ENCODE assay signal across 8 cellular contexts in genomic region chr3:51966486-51966885, GRCh38. TPM values are rescaled to one million over a fixed set of nuclear protein-coding genes. Genes with fewer than 3 reads are reported as not detected.
A peak's percentile ranks its signal among the peaks of the same experiment; 100 is the strongest.
DNase-seq lines count a peak whose midpoint lies in the region; ATAC-seq and TF ChIP-seq lines count a peak whose summit lies in the region.

No MANE protein-coding gene starts in this region.

- DNase-seq in NCI-H526 (lab: John Stamatoyannopoulos, UW) (peak; percentile 10 to 62), NCI-H526 treated with DMSO at 0.1 percent for 48 hours (lab: John Stamatoyannopoulos, UW) (no peak), adipocyte (ENCODE audit: low read depth) (no peak), left lung (peak in 1 of 2 donors; percentile 70)
- DNase-seq in stimulated activated CD4-positive, alpha-beta T cell treated with anti-CD3 and anti-CD28 coated beads, Interleukin-12 subunit alpha, Interleukin-12 subunit beta, amount 100 ng/mL, for 4 hours: no peak

- peak overlapping the region; percentile 92 for H3K9ac ChIP-seq in adipocyte (ENCODE audit: low read length)

- H3K27me3 ChIP-seq in adipocyte (replicated peaks; ENCODE audit: control insufficient read depth, insufficient read depth, low read length): no peaks in the 10 kb centered on the region
- peaks cover 0 to 28% of the 10 kb centered on the region in 2 donors for H3K27me3 ChIP-seq in left lung

- H3K4me1 ChIP-seq in adipocyte (ENCODE audit: control insufficient read depth, insufficient read depth, low read length) (peaks cover 10% of the 10 kb centered on the region), left lung (peaks cover 6 to 23% of the 10 kb centered on the region in 2 donors)

- intact Hi-C loops in left lung (cut with DNase I): no loop called here

- TF ChIP-seq CTCF in left lung (IDR thresholded peaks at IDR 0.05): no peak

- H3K9me3 ChIP-seq in adipocyte (ENCODE audit: control insufficient read depth, low read length): no peaks in the 10 kb centered on the region
- H3K9me3 ChIP-seq in left lung: no peaks in the 10 kb centered on the region

- no peak for ATAC-seq in left lung
- no peak for ATAC-seq in GM19395 (IDR thresholded peaks at IDR 0.05; ENCODE audit: unreplicated experiment)
- no peak for ATAC-seq in HG02610 (IDR thresholded peaks at IDR 0.05; ENCODE audit: unreplicated experiment)

- H3K36me3 ChIP-seq in adipocyte (ENCODE audit: control insufficient read depth, insufficient read depth, low read length, severe bottlenecking) (peaks cover 5% of the 10 kb centered on the region), left lung (no peaks in the 10 kb centered on the region)

- H3K4me3 ChIP-seq in adipocyte (ENCODE audit: low read length) (peak overlapping the region; percentile 81), left lung (peak overlapping the region; percentile 53 to 64)

- H3K27ac ChIP-seq in left lung (no peak overlapping the region), temporal lobe (ENCODE audit: low read depth, low read length) (peak overlapping the region; percentile 97)

RNA-seq across cellular contexts. Expression of gene PCBP4, which starts 0.8 kb away (rescaled TPM):
- 10 to 100 TPM; 29.7 to 43.1 TPM for total RNA-seq in left lung
- 32.5 TPM for total RNA-seq in temporal lobe

RNA-seq across cellular contexts. Expression of gene ABHD14B, which starts 7.4 kb away (rescaled TPM):
- 10 to 100 TPM; 32.4 to 47.0 TPM for total RNA-seq in left lung
- 1.7 TPM for total RNA-seq in temporal lobe

RNA-seq across cellular contexts. Expression of gene ABHD14A, which starts 8.4 kb away (rescaled TPM):
- total RNA-seq in left lung (10 to 100 TPM; 14.7 to 20.7 TPM), temporal lobe (11.6 TPM)

RNA-seq across cellular contexts. Expression of gene GPR62, which starts 11.3 kb away (rescaled TPM):
- not detected for total RNA-seq in left lung
- 0.25 TPM for total RNA-seq in temporal lobe

RNA-seq across cellular contexts. Expression of gene ACY1, which starts 16.8 kb away (rescaled TPM):
- total RNA-seq in left lung (10 to 100 TPM; 37.0 to 41.2 TPM), temporal lobe (1.2 TPM)

Comparison
In these comparisons a context has a peak if more than half of its experiments do, and no peak if none do; other contexts are left out.
1. DNase-seq: peak in NCI-H526 (2 of 2); none in NCI-H526 treated with DMSO at 0.1 percent for 48 hours (single experiment), adipocyte (single experiment) and stimulated activated CD4-positive, alpha-beta T cell treated with anti-CD3 and anti-CD28 coated beads, Interleukin-12 subunit alpha, Interleukin-12 subunit beta, amount 100 ng/mL, for 4 hours (single experiment).
2. RNA of gene ABHD14B, which starts 7.4 kb away (total RNA-seq): 32.4 to 47.0 TPM in left lung; 1.7 TPM in temporal lobe (single experiment); every median in the first group is over 10 times any median in the second.